ENCODE assay signal across 8 cellular contexts in the genomic region with DNA sequence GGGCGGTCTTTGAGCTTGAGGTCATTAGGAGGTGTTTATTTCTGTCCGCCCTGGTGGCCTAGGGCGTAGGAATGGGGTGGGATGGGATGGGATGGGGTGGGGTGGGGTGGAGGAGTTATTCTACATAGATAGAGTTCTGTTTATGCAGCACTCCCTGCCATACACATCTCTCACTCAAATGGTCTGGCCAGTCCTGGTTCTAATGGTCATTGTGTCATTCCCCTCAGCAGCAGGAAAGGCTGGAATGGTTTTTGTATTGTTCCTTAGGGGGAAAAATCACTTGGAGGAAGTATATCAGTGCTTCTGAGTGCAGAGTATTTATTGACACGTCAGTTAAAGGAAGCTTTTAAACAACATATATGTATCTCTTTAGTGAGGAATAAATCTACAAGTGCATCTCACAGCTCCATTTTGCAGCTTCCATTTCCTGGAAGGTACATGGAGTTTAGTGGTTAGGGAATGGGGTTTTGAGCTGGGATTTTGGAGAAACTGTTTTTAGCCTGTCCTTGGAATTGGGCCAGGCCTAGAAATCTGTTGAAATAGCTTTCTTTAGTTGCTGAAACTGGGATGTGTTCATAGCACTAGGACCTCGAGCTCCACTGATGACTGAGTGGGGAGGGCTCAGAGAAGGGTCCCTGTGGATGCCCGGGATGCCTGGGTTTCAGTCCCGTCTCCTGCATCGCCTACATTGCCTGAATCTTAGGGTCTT. TPM values are rescaled to one million over a fixed set of nuclear protein-coding genes. Genes with fewer than 3 reads are reported as not detected.
DNase-seq lines count a peak whose midpoint lies in the region; ATAC-seq, FAIRE-seq and TF ChIP-seq lines count a peak whose summit lies in the region.

No MANE protein-coding gene starts in this region.

- no peak for TF ChIP-seq CTCF in H1 (IDR thresholded peaks at IDR 0.05; ENCODE audit: control extremely low read depth in 1 of 3, insufficient read depth in 1 of 3, low read depth in 1 of 3, low read length in 3 of 3)

- 0 out of 2 replicates have a peak overlapping the region, but pooled peaks have one; percentile 78 for H2BK5ac ChIP-seq in H1 (ENCODE audit: low read depth, low read length)

- H3K4me3 Mint-ChIP-seq in natural killer cell treated with Interleukin-12 subunit alpha and Interleukin-12 subunit beta and Interleukin-15 and Interleukin-18, amount 100 ng/mL, for 72 hours: peak overlapping the region; percentile 97

- no peak overlapping the region for H3K9ac ChIP-seq in H1 (replicated peaks in 1 of 4; ENCODE audit: extremely low read depth in 1 of 4, low read depth in 3 of 4, low read length in 3 of 4)

- H3K23me2 ChIP-seq in H1 (ENCODE audit: low read depth, low read length): 0 out of 2 replicates have a peak, but pooled peaks cover 4% of the 10 kb centered on the region

- H3K79me1 ChIP-seq in H1 (ENCODE audit: low read depth, low read length): peaks cover 31% of the 10 kb centered on the region

- DNase-seq in NCI-H69 (lab: John Stamatoyannopoulos, UW) (peak; percentile 39), H1 (ENCODE audit: low read depth in 1 of 2, low spot score in 2 of 2) (no peak), amniotic stem cell (lab: John Stamatoyannopoulos, UW) (no peak), retina (no peak), NCI-H2196 (lab: John Stamatoyannopoulos, UW; ENCODE audit: unreplicated experiment) (no peak)
- no peak for DNase-seq in natural killer cell treated with Interleukin-12 subunit alpha and Interleukin-12 subunit beta and Interleukin-15 and Interleukin-18, amount 100 ng/mL, for 72 hours (ENCODE audit: low spot score)

- no peak overlapping the region for H3K4ac ChIP-seq in H1 (replicated peaks; ENCODE audit: insufficient read length, low read depth, low read length)

- H3K79me2 ChIP-seq in ACC112 (ENCODE audit: control insufficient read depth, insufficient read depth, low read length, unreplicated experiment) (peaks cover 90% of the 10 kb centered on the region), H1 (ENCODE audit: control insufficient read depth in 1 of 2, insufficient read depth in 2 of 2, low read length in 2 of 2) (peaks cover 7 to 93% of the 10 kb centered on the region in 2 experiments)

- no peak for FAIRE-seq in H1 (lab: Jason Lieb, UNC)

- WGBS in H1 (ENCODE audit: extremely low coverage in 1 of 2, insufficient coverage in 1 of 2, insufficient read length in 1 of 2, insufficient replicate concordance in 2 of 2, low coverage in 1 of 2, low lambda C conversion rate in 2 of 2, missing lambda C conversion rate in 1 of 2), 2 experiments: 87% methylated on average over 8 of the region's 8 CpGs; no CpG with 5 or more reads in 1 of the 2 experiments

- H3K9me3 ChIP-seq in H1 (ENCODE audit: insufficient read depth in 2 of 2, low read depth in 1 of 2, low read length in 1 of 2): no peaks in the 10 kb centered on the region

- no peaks in the 10 kb centered on the region for H3K9me3 Mint-ChIP-seq in natural killer cell treated with Interleukin-12 subunit alpha and Interleukin-12 subunit beta and Interleukin-15 and Interleukin-18, amount 100 ng/mL, for 72 hours

- no peaks in the 10 kb centered on the region for H3K27me3 Mint-ChIP-seq in natural killer cell treated with Interleukin-12 subunit alpha and Interleukin-12 subunit beta and Interleukin-15 and Interleukin-18, amount 100 ng/mL, for 72 hours

- H3K36me3 Mint-ChIP-seq in natural killer cell treated with Interleukin-12 subunit alpha and Interleukin-12 subunit beta and Interleukin-15 and Interleukin-18, amount 100 ng/mL, for 72 hours: peaks cover 4% of the 10 kb centered on the region

- H3K56ac ChIP-seq in H1 (replicated peaks; ENCODE audit: insufficient read length, low read depth, low read length): no peak overlapping the region

- H3K36me3 ChIP-seq in ACC112 (ENCODE audit: insufficient read depth, low read length): no peaks in the 10 kb centered on the region
- no peaks in the 10 kb centered on the region for H3K36me3 ChIP-seq in H1 (ENCODE audit: control insufficient read depth in 2 of 4, insufficient read depth in 4 of 4, low read length in 3 of 4)

- POLR2A ChIA-PET in H1 (lab: Charles Lee; ENCODE audit: partially characterized antibody): interaction anchor here (1.2 to 3.4 kb wide), 3 partner anchors 10 to 61 kb away, joined by 3 to 18 read pairs (median 3); no protein-coding TSS in a partner anchor

- 0 out of 2 replicates have a peak overlapping the region, but pooled peaks have one; percentile 19 for H2AK5ac ChIP-seq in H1 (ENCODE audit: low read depth, low read length)

- no peak overlapping the region for H4K8ac ChIP-seq in H1 (ENCODE audit: extremely low read depth, insufficient read depth, low read length)

- no peak overlapping the region for H2BK15ac ChIP-seq in H1 (ENCODE audit: low read length)

- H3K4me1 ChIP-seq in ACC112 (ENCODE audit: control insufficient read depth, insufficient read depth, low read length, unreplicated experiment) (peaks cover 77% of the 10 kb centered on the region), H1 (replicated peaks in 1 of 4; ENCODE audit: control insufficient read depth in 3 of 4, insufficient read depth in 4 of 4, low read length in 3 of 4) (peaks cover 52 to 72% (median 66%) of the 10 kb centered on the region in 4 experiments)

- H3K4me2 ChIP-seq in H1 (ENCODE audit: insufficient read depth in 1 of 2, low read depth in 2 of 2, low read length in 2 of 2): no peak overlapping the region

- H3K14ac ChIP-seq in H1 (ENCODE audit: insufficient read length): no peak overlapping the region

- H3K4me3 ChIP-seq in ACC112 (ENCODE audit: low read depth, low read length): peak overlapping the region; percentile 45
- no peak overlapping the region for H3K4me3 ChIP-seq in H1 (ENCODE audit: extremely low read depth in 1 of 4, insufficient read depth in 2 of 4, low read depth in 3 of 4, low read length in 4 of 4)

- no peak overlapping the region for H4K91ac ChIP-seq in H1 (replicated peaks; ENCODE audit: insufficient read length, low read length)

- H2BK120ac ChIP-seq in H1 (replicated peaks; ENCODE audit: low read depth, low read length): no peak overlapping the region

- peak overlapping the region; percentile 95 to 98 for H3K27ac Mint-ChIP-seq in natural killer cell treated with Interleukin-12 subunit alpha and Interleukin-12 subunit beta and Interleukin-15 and Interleukin-18, amount 100 ng/mL, for 72 hours

- no peak overlapping the region for H4K5ac ChIP-seq in H1 (ENCODE audit: insufficient read length, low read depth, low read length)

- H3K4me1 Mint-ChIP-seq in natural killer cell treated with Interleukin-12 subunit alpha and Interleukin-12 subunit beta and Interleukin-15 and Interleukin-18, amount 100 ng/mL, for 72 hours (ENCODE audit: low read depth in 2 of 2): peaks cover 95 to 96% of the 10 kb centered on the region in 2 donors

- ATAC-seq in natural killer cell treated with Interleukin-12 subunit alpha and Interleukin-12 subunit beta and Interleukin-15 and Interleukin-18, amount 100 ng/mL, for 72 hours: no peak
- ATAC-seq in HG02610 (IDR thresholded peaks at IDR 0.05; ENCODE audit: unreplicated experiment): no peak

- H2BK20ac ChIP-seq in H1 (ENCODE audit: low read length): no peak overlapping the region

- no peak overlapping the region for H2BK12ac ChIP-seq in H1 (ENCODE audit: low read depth, low read length)

- H3K27me3 ChIP-seq in ACC112 (ENCODE audit: insufficient read depth, low read length) (no peaks in the 10 kb centered on the region), H1 (replicated peaks in 1 of 4; ENCODE audit: control insufficient read depth in 3 of 4, extremely low read depth in 1 of 4, insufficient read depth in 3 of 4, low read length in 3 of 4) (peaks cover 0 to 3% (median under 1%) of the 10 kb centered on the region in 4 experiments; a peak in 2 of 7 replicates)

- H2AFZ ChIP-seq in ACC112 (ENCODE audit: low read length, unreplicated experiment): no peak overlapping the region
- H2AFZ ChIP-seq in H1 (ENCODE audit: low read length): no peak overlapping the region

- no peak overlapping the region for H3K23ac ChIP-seq in H1 (ENCODE audit: insufficient read length)

- no peak for TF ChIP-seq POLR2A in H1 (IDR thresholded peaks at IDR 0.05; ENCODE audit: control extremely low read depth in 1 of 2, low read depth in 2 of 2, low read length in 2 of 2)

- no peak overlapping the region for H3K18ac ChIP-seq in H1 (ENCODE audit: extremely low read depth, low read length)

- H4K20me1 ChIP-seq in H1 (replicated peaks in 1 of 2; ENCODE audit: control insufficient read depth in 1 of 2, insufficient read depth in 2 of 2, low read length in 2 of 2): peaks cover 12 to 30% of the 10 kb centered on the region in 2 experiments

- CTCF ChIA-PET in H1 (lab: Charles Lee; ENCODE audit: partially characterized antibody): interaction anchor here (1.0 to 38.4 kb wide), 4 partner anchors 5 to 44 kb away, joined by 3 to 1263 read pairs (median 456); a partner anchor contains a TSS

- TF ChIP-seq RAD21 in H1 (IDR thresholded peaks at IDR 0.05 in 1 of 2, conservative IDR thresholded peaks at IDR 0.05 in 1 of 2; ENCODE audit: low read depth in 2 of 2, low read length in 2 of 2): no peak

- H3K27ac ChIP-seq in ACC112 (ENCODE audit: low read depth, low read length) (peak overlapping the region; percentile 47), H1 (ENCODE audit: low read depth, low read length) (no peak overlapping the region)

- TF ChIP-seq EP300 in H1 (IDR thresholded peaks at IDR 0.05; ENCODE audit: borderline replicate concordance in 1 of 2, low read depth in 2 of 2, low read length in 2 of 2): no peak

RNA-seq across cellular contexts. Expression of a gene that starts 8.3 kb away (rescaled TPM):
- total RNA-seq in H1 (2021; fragmentation: NEBNext Ultra II Directional; extraction: Animal tissue kit (Norgen Biotek cat#: 25700)): 57.8 and 57.9 TPM in 2 replicates
- 47.4 and 54.7 TPM in 2 replicates for polyA plus RNA-seq in H1 (2011; rRNA removed)
- polyA plus RNA-seq in H1 (2011; cell fraction: cytosol; rRNA removed): 38.1 TPM
- 50.9 TPM for polyA plus RNA-seq in H1 (2011; cell fraction: nucleus; rRNA removed)
- 43.5 to 60.8 TPM (median 54.3 TPM) in 4 replicates for polyA plus RNA-seq in H1 (2012, experiment 1 of 2)
- 45.7 TPM for polyA plus RNA-seq in H1 (2012, experiment 2 of 2)
- 39.1 TPM for polyA plus RNA-seq in H1 (2013, experiment 1 of 2)
- 41.9 TPM for polyA plus RNA-seq in H1 (2013, experiment 2 of 2)
- polyA minus RNA-seq in H1 (2011; rRNA and poly(A)+ RNA removed): 35.5 and 41.7 TPM in 2 replicates
- 29.9 TPM for polyA minus RNA-seq in H1 (2011; cell fraction: cytosol; rRNA and poly(A)+ RNA removed)
- 26.0 TPM for polyA minus RNA-seq in H1 (2011; cell fraction: nucleus; rRNA and poly(A)+ RNA removed)
- 10 to 100 TPM; 56.5 to 76.6 TPM for total RNA-seq in natural killer cell treated with Interleukin-12 subunit alpha and Interleukin-12 subunit beta and Interleukin-15 and Interleukin-18, amount 100 ng/mL, for 72 hours

RNA-seq across cellular contexts. Expression of a gene that starts 54.1 kb away (rescaled TPM):
- 58.3 and 60.1 TPM in 2 replicates for total RNA-seq in H1 (2021; fragmentation: NEBNext Ultra II Directional; extraction: Animal tissue kit (Norgen Biotek cat#: 25700))
- polyA plus RNA-seq in H1 (2011; rRNA removed): 9.7 and 13.4 TPM in 2 replicates
- polyA plus RNA-seq in H1 (2011; cell fraction: cytosol; rRNA removed): 24.7 TPM
- polyA plus RNA-seq in H1 (2011; cell fraction: nucleus; rRNA removed): 12.5 TPM
- polyA plus RNA-seq in H1 (2012, experiment 1 of 2): 36.0 to 47.0 TPM (median 41.3 TPM) in 4 replicates
- polyA plus RNA-seq in H1 (2012, experiment 2 of 2): 12.7 TPM
- polyA plus RNA-seq in H1 (2013, experiment 1 of 2): 48.4 TPM
- 52.5 TPM for polyA plus RNA-seq in H1 (2013, experiment 2 of 2)
- polyA minus RNA-seq in H1 (2011; rRNA and poly(A)+ RNA removed): 10.4 and 12.3 TPM in 2 replicates
- 9.0 TPM for polyA minus RNA-seq in H1 (2011; cell fraction: cytosol; rRNA and poly(A)+ RNA removed)
- 12.0 TPM for polyA minus RNA-seq in H1 (2011; cell fraction: nucleus; rRNA and poly(A)+ RNA removed)
- 1 to 10 TPM; 6.4 to 9.7 TPM for total RNA-seq in natural killer cell treated with Interleukin-12 subunit alpha and Interleukin-12 subunit beta and Interleukin-15 and Interleukin-18, amount 100 ng/mL, for 72 hours
